ENCODE assay signal across 1 cellular context in the genomic region with DNA sequence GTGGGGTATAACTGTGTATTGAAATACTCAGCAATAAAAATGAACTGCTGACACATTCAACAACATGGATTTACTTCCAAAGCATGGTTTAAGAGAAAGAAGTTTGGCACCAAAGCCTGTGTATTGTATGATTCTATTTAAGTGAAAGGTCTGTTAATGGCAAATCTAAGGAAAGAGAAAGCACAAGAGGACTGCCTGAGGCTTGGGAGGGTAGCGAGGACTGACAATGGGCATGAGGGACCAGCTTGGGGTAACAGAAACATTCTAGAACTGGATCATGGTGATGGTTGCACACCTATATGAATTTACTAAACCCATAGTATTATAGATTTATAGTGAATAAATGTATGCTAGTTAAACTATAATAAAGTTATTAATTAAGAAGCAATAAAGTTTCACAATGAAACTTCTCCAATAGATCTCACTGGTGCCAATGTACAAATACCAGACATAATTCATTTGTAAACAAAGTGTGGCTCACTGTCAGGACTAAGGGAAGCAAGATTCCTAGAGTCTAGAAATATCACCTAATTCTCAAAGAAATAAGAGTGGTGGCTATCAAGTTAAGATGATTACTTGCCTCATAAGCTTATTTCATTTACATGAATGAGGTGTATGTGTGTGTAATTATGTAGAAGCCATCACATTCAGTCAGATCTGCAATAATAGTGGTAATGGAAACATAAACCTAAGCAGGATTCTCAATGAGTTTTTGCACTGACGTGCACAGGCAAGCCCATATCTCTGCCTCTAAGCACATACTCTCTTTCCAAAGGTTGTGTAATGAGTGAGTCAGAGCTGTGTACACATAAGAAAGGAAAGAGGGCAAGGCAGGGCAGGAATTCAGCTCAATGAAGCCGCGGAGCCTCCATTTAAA.
A peak's percentile ranks its signal among the peaks of the same experiment; 100 is the strongest.
TF ChIP-seq lines count a peak whose summit lies in the region.

No MANE protein-coding gene starts in this region.

TF ChIP-seq in HepG2, 621 proteins besides CTCF, POLR2A, EP300 and RAD21 (continued from another document and continues in another):
- TF ChIP-seq, protein P1, sequence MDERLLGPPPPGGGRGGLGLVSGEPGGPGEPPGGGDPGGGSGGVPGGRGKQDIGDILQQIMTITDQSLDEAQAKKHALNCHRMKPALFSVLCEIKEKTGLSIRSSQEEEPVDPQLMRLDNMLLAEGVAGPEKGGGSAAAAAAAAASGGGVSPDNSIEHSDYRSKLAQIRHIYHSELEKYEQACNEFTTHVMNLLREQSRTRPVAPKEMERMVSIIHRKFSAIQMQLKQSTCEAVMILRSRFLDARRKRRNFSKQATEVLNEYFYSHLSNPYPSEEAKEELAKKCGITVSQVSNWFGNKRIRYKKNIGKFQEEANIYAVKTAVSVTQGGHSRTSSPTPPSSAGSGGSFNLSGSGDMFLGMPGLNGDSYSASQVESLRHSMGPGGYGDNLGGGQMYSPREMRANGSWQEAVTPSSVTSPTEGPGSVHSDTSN (CRISPR knock-in tag; IDR thresholded peaks at IDR 0.05) = no peak
- 0 out of 2 replicates have a peak, but pooled peaks have one; percentile 41 for TF ChIP-seq YEATS2 (CRISPR knock-in tag; IDR thresholded peaks at IDR 0.05; ENCODE audit: borderline replicate concordance)
- TF ChIP-seq, protein P2, sequence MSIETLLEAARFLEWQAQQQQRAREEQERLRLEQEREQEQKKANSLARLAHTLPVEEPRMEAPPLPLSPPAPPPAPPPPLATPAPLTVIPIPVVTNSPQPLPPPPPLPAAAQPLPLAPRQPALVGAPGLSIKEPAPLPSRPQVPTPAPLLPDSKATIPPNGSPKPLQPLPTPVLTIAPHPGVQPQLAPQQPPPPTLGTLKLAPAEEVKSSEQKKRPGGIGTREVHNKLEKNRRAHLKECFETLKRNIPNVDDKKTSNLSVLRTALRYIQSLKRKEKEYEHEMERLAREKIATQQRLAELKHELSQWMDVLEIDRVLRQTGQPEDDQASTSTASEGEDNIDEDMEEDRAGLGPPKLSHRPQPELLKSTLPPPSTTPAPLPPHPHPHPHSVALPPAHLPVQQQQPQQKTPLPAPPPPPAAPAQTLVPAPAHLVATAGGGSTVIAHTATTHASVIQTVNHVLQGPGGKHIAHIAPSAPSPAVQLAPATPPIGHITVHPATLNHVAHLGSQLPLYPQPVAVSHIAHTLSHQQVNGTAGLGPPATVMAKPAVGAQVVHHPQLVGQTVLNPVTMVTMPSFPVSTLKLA (IDR thresholded peaks at IDR 0.05) = no peak
- TF ChIP-seq ZNF451 (CRISPR knock-in tag; IDR thresholded peaks at IDR 0.05) = no peak
- peak; percentile 42; the same call in 1 of the 2 replicates for TF ChIP-seq SP5 (CRISPR knock-in tag; IDR thresholded peaks at IDR 0.05; ENCODE audit: borderline replicate concordance, low read depth)
- TF ChIP-seq, protein P3, sequence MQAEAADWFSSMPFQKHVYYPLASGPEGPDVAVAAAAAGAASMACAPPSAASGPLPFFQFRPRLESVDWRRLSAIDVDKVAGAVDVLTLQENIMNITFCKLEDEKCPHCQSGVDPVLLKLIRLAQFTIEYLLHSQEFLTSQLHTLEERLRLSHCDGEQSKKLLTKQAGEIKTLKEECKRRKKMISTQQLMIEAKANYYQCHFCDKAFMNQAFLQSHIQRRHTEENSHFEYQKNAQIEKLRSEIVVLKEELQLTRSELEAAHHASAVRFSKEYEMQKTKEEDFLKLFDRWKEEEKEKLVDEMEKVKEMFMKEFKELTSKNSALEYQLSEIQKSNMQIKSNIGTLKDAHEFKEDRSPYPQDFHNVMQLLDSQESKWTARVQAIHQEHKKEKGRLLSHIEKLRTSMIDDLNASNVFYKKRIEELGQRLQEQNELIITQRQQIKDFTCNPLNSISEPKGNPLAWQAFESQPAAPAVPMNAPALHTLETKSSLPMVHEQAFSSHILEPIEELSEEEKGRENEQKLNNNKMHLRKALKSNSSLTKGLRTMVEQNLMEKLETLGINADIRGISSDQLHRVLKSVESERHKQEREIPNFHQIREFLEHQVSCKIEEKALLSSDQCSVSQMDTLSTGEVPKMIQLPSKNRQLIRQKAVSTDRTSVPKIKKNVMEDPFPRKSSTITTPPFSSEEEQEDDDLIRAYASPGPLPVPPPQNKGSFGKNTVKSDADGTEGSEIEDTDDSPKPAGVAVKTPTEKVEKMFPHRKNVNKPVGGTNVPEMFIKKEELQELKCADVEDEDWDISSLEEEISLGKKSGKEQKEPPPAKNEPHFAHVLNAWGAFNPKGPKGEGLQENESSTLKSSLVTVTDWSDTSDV (CRISPR knock-in tag; IDR thresholded peaks at IDR 0.05) = no peak
- no peak for TF ChIP-seq WIZ (CRISPR knock-in tag; IDR thresholded peaks at IDR 0.05)
- no peak for TF ChIP-seq RBM39 (IDR thresholded peaks at IDR 0.05; ENCODE audit: low read depth, low read length, poor library complexity, severe bottlenecking)
- TF ChIP-seq ZZZ3 (CRISPR knock-in tag; IDR thresholded peaks at IDR 0.05; ENCODE audit: borderline replicate concordance) = no peak
- no peak for TF ChIP-seq ZNF207 (IDR thresholded peaks at IDR 0.05; ENCODE audit: borderline replicate concordance)
- TF ChIP-seq FIP1L1 (IDR thresholded peaks at IDR 0.05; ENCODE audit: borderline replicate concordance, insufficient read depth, low read depth, low read length) = no peak
- TF ChIP-seq, protein P4, sequence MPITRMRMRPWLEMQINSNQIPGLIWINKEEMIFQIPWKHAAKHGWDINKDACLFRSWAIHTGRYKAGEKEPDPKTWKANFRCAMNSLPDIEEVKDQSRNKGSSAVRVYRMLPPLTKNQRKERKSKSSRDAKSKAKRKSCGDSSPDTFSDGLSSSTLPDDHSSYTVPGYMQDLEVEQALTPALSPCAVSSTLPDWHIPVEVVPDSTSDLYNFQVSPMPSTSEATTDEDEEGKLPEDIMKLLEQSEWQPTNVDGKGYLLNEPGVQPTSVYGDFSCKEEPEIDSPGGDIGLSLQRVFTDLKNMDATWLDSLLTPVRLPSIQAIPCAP (CRISPR knock-in tag; IDR thresholded peaks at IDR 0.05; ENCODE audit: low read depth) = no peak
- no peak for TF ChIP-seq MAF1 (CRISPR knock-in tag; IDR thresholded peaks at IDR 0.05; ENCODE audit: borderline replicate concordance)
- no peak for TF ChIP-seq ZNF225 (CRISPR knock-in tag; IDR thresholded peaks at IDR 0.05)
- TF ChIP-seq ZNF616 (CRISPR knock-in tag; IDR thresholded peaks at IDR 0.05; ENCODE audit: low read depth) = no peak
- no peak for TF ChIP-seq REL (CRISPR knock-in tag; conservative IDR thresholded peaks at IDR 0.05)
- TF ChIP-seq, protein P5, sequence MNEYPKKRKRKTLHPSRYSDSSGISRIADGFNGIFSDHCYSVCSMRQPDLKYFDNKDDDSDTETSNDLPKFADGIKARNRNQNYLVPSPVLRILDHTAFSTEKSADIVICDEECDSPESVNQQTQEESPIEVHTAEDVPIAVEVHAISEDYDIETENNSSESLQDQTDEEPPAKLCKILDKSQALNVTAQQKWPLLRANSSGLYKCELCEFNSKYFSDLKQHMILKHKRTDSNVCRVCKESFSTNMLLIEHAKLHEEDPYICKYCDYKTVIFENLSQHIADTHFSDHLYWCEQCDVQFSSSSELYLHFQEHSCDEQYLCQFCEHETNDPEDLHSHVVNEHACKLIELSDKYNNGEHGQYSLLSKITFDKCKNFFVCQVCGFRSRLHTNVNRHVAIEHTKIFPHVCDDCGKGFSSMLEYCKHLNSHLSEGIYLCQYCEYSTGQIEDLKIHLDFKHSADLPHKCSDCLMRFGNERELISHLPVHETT (CRISPR knock-in tag; conservative IDR thresholded peaks at IDR 0.05) = no peak
- TF ChIP-seq, protein P6, sequence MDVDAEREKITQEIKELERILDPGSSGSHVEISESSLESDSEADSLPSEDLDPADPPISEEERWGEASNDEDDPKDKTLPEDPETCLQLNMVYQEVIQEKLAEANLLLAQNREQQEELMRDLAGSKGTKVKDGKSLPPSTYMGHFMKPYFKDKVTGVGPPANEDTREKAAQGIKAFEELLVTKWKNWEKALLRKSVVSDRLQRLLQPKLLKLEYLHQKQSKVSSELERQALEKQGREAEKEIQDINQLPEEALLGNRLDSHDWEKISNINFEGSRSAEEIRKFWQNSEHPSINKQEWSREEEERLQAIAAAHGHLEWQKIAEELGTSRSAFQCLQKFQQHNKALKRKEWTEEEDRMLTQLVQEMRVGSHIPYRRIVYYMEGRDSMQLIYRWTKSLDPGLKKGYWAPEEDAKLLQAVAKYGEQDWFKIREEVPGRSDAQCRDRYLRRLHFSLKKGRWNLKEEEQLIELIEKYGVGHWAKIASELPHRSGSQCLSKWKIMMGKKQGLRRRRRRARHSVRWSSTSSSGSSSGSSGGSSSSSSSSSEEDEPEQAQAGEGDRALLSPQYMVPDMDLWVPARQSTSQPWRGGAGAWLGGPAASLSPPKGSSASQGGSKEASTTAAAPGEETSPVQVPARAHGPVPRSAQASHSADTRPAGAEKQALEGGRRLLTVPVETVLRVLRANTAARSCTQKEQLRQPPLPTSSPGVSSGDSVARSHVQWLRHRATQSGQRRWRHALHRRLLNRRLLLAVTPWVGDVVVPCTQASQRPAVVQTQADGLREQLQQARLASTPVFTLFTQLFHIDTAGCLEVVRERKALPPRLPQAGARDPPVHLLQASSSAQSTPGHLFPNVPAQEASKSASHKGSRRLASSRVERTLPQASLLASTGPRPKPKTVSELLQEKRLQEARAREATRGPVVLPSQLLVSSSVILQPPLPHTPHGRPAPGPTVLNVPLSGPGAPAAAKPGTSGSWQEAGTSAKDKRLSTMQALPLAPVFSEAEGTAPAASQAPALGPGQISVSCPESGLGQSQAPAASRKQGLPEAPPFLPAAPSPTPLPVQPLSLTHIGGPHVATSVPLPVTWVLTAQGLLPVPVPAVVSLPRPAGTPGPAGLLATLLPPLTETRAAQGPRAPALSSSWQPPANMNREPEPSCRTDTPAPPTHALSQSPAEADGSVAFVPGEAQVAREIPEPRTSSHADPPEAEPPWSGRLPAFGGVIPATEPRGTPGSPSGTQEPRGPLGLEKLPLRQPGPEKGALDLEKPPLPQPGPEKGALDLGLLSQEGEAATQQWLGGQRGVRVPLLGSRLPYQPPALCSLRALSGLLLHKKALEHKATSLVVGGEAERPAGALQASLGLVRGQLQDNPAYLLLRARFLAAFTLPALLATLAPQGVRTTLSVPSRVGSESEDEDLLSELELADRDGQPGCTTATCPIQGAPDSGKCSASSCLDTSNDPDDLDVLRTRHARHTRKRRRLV (CRISPR knock-in tag; IDR thresholded peaks at IDR 0.05) = no peak
- TF ChIP-seq U2AF2 (IDR thresholded peaks at IDR 0.05; ENCODE audit: low read depth, low read length) = no peak
- TF ChIP-seq, protein P7, sequence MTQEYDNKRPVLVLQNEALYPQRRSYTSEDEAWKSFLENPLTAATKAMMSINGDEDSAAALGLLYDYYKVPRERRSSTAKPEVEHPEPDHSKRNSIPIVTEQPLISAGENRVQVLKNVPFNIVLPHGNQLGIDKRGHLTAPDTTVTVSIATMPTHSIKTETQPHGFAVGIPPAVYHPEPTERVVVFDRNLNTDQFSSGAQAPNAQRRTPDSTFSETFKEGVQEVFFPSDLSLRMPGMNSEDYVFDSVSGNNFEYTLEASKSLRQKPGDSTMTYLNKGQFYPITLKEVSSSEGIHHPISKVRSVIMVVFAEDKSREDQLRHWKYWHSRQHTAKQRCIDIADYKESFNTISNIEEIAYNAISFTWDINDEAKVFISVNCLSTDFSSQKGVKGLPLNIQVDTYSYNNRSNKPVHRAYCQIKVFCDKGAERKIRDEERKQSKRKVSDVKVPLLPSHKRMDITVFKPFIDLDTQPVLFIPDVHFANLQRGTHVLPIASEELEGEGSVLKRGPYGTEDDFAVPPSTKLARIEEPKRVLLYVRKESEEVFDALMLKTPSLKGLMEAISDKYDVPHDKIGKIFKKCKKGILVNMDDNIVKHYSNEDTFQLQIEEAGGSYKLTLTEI (CRISPR knock-in tag; conservative IDR thresholded peaks at IDR 0.05) = no peak
- TF ChIP-seq ZNF75D (CRISPR knock-in tag; IDR thresholded peaks at IDR 0.05; ENCODE audit: borderline replicate concordance) = no peak
- no peak for TF ChIP-seq ZNF501 (CRISPR knock-in tag; IDR thresholded peaks at IDR 0.05)
- TF ChIP-seq, protein P8, sequence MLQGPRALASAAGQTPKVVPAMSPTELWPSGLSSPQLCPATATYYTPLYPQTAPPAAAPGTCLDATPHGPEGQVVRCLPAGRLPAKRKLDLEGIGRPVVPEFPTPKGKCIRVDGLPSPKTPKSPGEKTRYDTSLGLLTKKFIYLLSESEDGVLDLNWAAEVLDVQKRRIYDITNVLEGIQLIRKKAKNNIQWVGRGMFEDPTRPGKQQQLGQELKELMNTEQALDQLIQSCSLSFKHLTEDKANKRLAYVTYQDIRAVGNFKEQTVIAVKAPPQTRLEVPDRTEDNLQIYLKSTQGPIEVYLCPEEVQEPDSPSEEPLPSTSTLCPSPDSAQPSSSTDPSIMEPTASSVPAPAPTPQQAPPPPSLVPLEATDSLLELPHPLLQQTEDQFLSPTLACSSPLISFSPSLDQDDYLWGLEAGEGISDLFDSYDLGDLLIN (CRISPR knock-in tag; IDR thresholded peaks at IDR 0.05; ENCODE audit: borderline replicate concordance) = no peak
- no peak; the same call in 1 of the 2 replicates for TF ChIP-seq DMAP1 (CRISPR knock-in tag; IDR thresholded peaks at IDR 0.05)
- TF ChIP-seq, protein P9, sequence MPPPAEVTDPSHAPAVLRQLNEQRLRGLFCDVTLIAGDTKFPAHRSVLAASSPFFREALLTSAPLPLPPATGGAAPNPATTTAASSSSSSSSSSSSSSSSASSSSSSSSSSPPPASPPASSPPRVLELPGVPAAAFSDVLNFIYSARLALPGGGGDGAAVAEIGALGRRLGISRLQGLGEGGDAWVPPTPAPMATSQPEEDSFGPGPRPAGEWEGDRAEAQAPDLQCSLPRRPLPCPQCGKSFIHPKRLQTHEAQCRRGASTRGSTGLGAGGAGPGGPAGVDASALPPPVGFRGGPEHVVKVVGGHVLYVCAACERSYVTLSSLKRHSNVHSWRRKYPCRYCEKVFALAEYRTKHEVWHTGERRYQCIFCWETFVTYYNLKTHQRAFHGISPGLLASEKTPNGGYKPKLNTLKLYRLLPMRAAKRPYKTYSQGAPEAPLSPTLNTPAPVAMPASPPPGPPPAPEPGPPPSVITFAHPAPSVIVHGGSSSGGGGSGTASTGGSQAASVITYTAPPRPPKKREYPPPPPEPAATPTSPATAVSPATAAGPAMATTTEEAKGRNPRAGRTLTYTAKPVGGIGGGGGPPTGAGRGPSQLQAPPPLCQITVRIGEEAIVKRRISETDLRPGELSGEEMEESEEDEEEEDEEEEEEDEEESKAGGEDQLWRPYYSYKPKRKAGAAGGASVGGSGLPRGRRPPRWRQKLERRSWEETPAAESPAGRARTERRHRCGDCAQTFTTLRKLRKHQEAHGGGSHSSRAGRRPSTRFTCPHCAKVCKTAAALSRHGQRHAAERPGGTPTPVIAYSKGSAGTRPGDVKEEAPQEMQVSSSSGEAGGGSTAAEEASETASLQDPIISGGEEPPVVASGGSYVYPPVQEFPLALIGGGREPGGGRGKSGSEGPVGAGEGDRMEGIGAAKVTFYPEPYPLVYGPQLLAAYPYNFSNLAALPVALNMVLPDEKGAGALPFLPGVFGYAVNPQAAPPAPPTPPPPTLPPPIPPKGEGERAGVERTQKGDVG (CRISPR knock-in tag; IDR thresholded peaks at IDR 0.05; ENCODE audit: borderline replicate concordance) = no peak
- TF ChIP-seq PCBP1 (IDR thresholded peaks at IDR 0.05; ENCODE audit: borderline replicate concordance, low read depth, low read length) = no peak
- peak; percentile 91 for TF ChIP-seq CEBPG (CRISPR knock-in tag; IDR thresholded peaks at IDR 0.05)
- TF ChIP-seq ZNF17 (CRISPR knock-in tag; IDR thresholded peaks at IDR 0.05) = no peak
- no peak for TF ChIP-seq EZH2 (conservative IDR thresholded peaks at IDR 0.05; ENCODE audit: low read depth, low read length)
- no peak for TF ChIP-seq IRX3 (CRISPR knock-in tag; IDR thresholded peaks at IDR 0.05; ENCODE audit: borderline replicate concordance, low read depth)
- peak; percentile 71; the same call in 1 of the 2 replicates for TF ChIP-seq ZNF670 (CRISPR knock-in tag; IDR thresholded peaks at IDR 0.05; ENCODE audit: borderline replicate concordance)
- no peak for TF ChIP-seq ZNF709 (CRISPR knock-in tag; IDR thresholded peaks at IDR 0.05)
- no peak for TF ChIP-seq SIX4 (CRISPR knock-in tag; IDR thresholded peaks at IDR 0.05)
- 0 out of 2 replicates have a peak, but pooled peaks have one; percentile 12 for TF ChIP-seq STAG1 (CRISPR knock-in tag; IDR thresholded peaks at IDR 0.05)
- TF ChIP-seq ZNF296 (CRISPR knock-in tag; conservative IDR thresholded peaks at IDR 0.05) = no peak
- no peak for TF ChIP-seq DNMT1 (CRISPR knock-in tag; IDR thresholded peaks at IDR 0.05)
- TF ChIP-seq RBFOX2 (IDR thresholded peaks at IDR 0.05; ENCODE audit: low read depth, low read length) = no peak
- no peak for TF ChIP-seq DR1 (CRISPR knock-in tag; IDR thresholded peaks at IDR 0.05)
